ENCODE assay signal across 16 cellular contexts in the genomic region with DNA sequence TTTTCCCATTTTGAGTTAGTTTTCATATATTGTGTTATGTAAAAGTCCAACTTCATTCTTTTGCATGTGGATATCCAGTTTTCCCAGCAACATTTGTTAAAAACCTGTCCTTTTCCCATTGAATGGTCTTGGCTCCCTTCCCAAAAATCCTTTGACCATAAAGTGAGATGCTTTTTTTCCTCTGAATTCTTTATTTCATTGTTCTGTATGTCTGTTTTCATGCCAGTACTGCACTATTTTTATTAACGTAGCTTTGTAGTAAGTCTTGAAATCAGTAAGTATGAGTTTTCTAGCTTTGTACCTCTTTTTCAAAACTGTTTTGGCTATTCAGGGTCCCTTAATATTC. TPM values are rescaled to one million over a fixed set of nuclear protein-coding genes. Genes with fewer than 3 reads are reported as not detected.
DNase-seq lines count a peak whose midpoint lies in the region; ATAC-seq, FAIRE-seq and TF ChIP-seq lines count a peak whose summit lies in the region.
"Had no signal": no experiment of that assay in that cellular context is flagged by ENCODE, and none has a peak within 500 bp of the region (broad histone marks: within the 10 kb centered on the region; RNA-seq: fewer than 3 reads in every experiment).

No MANE protein-coding gene starts in this region.

- peaks cover 0 to 50% (median 19%) of the 10 kb centered on the region in 11 experiments; a peak in 19 of 22 replicates for H4K20me1 ChIP-seq in BLaER1 treated with 17β-estradiol and CSF1 and Interleukin-3, amounts not matched to agents 10 nM and 100 nM
- H4K20me1 ChIP-seq in GM23338 (replicated peaks; ENCODE audit: insufficient read depth) (peaks cover 17% of the 10 kb centered on the region; the same call in 1 of the 2 replicates), HepG2 (ENCODE audit: insufficient read depth, low read length) (peaks cover 54% of the 10 kb centered on the region)

- H3K36me3 Mint-ChIP-seq in GM23338 (ENCODE audit: low read depth): peaks cover 32% of the 10 kb centered on the region; the same call in 2 of the 3 replicates
- H3K36me3 Mint-ChIP-seq in activated T-helper 17 cell treated with anti-CD3 and anti-CD28 coated beads, Interleukin-2, amount 50 U/mL, for 72 hours (ENCODE audit: low read depth): peaks cover 7% of the 10 kb centered on the region

- peaks cover 100% of the 10 kb centered on the region for H3K79me2 ChIP-seq in GM23338 (replicated peaks; ENCODE audit: insufficient read depth)
- peaks cover 79% of the 10 kb centered on the region for H3K79me2 ChIP-seq in HepG2 (ENCODE audit: insufficient read depth, low read length)

- intact Hi-C loops in HepG2 (cut with micrococcal nuclease; ENCODE audit: unreplicated experiment): no loop called here

- POLR2A ChIA-PET in HepG2 (lab: Yijun Ruan, JAX): no interaction called here

- no peak for TF ChIP-seq RAD21 in HepG2 (CRISPR knock-in tag; IDR thresholded peaks at IDR 0.05)

- WGBS in HepG2 (ENCODE audit: low lambda C conversion rate): 94% methylated on average over 1 of the region's 1 CpG

- FAIRE-seq in HepG2 (lab: Jason Lieb, UNC): no peak
- FAIRE-seq: endothelial cell of umbilical vein had no signal

- H3K27ac Mint-ChIP-seq in GM23338: peak overlapping the region; percentile 90; the same call in 1 of the 2 replicates
- H3K27ac Mint-ChIP-seq in activated T-helper 17 cell treated with anti-CD3 and anti-CD28 coated beads, Interleukin-2, amount 50 U/mL, for 72 hours: peak overlapping the region; percentile 72

- H3F3A ChIP-seq in GM23338 (replicated peaks; ENCODE audit: low read depth): no peaks in the 10 kb centered on the region; the same call in 1 of the 2 replicates

- BruUV-seq in HepG2 (replicated peaks; lab: Mats Ljungman, UMichigan): no TSS peak

- no peak overlapping the region; a peak in 1 of 20 replicates for H3K4me3 ChIP-seq in BLaER1 treated with 17β-estradiol and CSF1 and Interleukin-3, amounts not matched to agents 10 nM and 100 nM
- H3K4me3 ChIP-seq in GM23338: peak overlapping the region; percentile 39; the same call in 1 of the 2 replicates
- no peak overlapping the region for H3K4me3 ChIP-seq in mucosa of stomach (ENCODE audit: low read length)
- no peak overlapping the region for H3K4me3 ChIP-seq in HepG2 (replicated peaks in 1 of 3; ENCODE audit: insufficient read depth in 1 of 3, low read depth in 2 of 3, low read length in 3 of 3)

- no peak overlapping the region for H2AFZ ChIP-seq in GM23338
- no peak overlapping the region for H2AFZ ChIP-seq in HepG2 (ENCODE audit: low read length)

- peak overlapping the region in 10 of 11 experiments; percentile 64 to 91 (median 74); a peak in 15 of 22 replicates for H3K4me2 ChIP-seq in BLaER1 treated with 17β-estradiol and CSF1 and Interleukin-3, amounts not matched to agents 10 nM and 100 nM
- peak overlapping the region; percentile 69 for H3K4me2 ChIP-seq in GM23338
- H3K4me2 ChIP-seq in HepG2 (ENCODE audit: low read depth, low read length): no peak overlapping the region

- H3K4me1 Mint-ChIP-seq in GM23338: peaks cover 81% of the 10 kb centered on the region
- peaks cover 75% of the 10 kb centered on the region for H3K4me1 Mint-ChIP-seq in activated T-helper 17 cell treated with anti-CD3 and anti-CD28 coated beads, Interleukin-2, amount 50 U/mL, for 72 hours

- peaks cover 3 to 24% (median 11%) of the 10 kb centered on the region in 11 experiments; a peak in 11 of 22 replicates for H3K36me3 ChIP-seq in BLaER1 treated with 17β-estradiol and CSF1 and Interleukin-3, amounts not matched to agents 10 nM and 100 nM
- H3K36me3 ChIP-seq in GM23338 (ENCODE audit: insufficient read depth): no peaks in the 10 kb centered on the region
- H3K36me3 ChIP-seq in mucosa of stomach (ENCODE audit: control insufficient read depth, insufficient read depth, low read length): no peaks in the 10 kb centered on the region
- H3K36me3 ChIP-seq in HepG2 (replicated peaks in 1 of 2; ENCODE audit: control insufficient read depth in 1 of 2, insufficient read depth in 2 of 2, low read length in 2 of 2): 0 out of 5 replicates have a peak, but pooled peaks cover 0 to 3% of the 10 kb centered on the region in 2 experiments
- H3K36me3 ChIP-seq: BE2C, breast epithelium had no signal

- TF ChIP-seq EP300 in HepG2 (IDR thresholded peaks at IDR 0.05; ENCODE audit: low read depth in 2 of 2, low read length in 2 of 2) (no peak), HepG2 (CRISPR knock-in tag; IDR thresholded peaks at IDR 0.05; ENCODE audit: borderline replicate concordance) (no peak)

- H3K27me3 ChIP-seq in BLaER1 treated with 17β-estradiol and CSF1 and Interleukin-3, amounts not matched to agents 10 nM and 100 nM: no peaks in the 10 kb centered on the region
- H3K27me3 ChIP-seq in GM23338 (ENCODE audit: insufficient read depth): no peaks in the 10 kb centered on the region
- H3K27me3 ChIP-seq in mucosa of stomach (ENCODE audit: control insufficient read depth, insufficient read depth, low read length): no peaks in the 10 kb centered on the region
- H3K27me3 ChIP-seq in HepG2 (ENCODE audit: control insufficient read depth in 1 of 2, insufficient read depth in 2 of 2, low read length in 2 of 2): no peaks in the 10 kb centered on the region
- H3K27me3 ChIP-seq: BE2C, breast epithelium had no signal

- CTCF ChIA-PET in HepG2 (lab: Yijun Ruan, JAX; ENCODE audit: low intra/inter-chr PET ratio, low total read pairs): no interaction called here

- DNase-seq in GM23338 (ENCODE audit: low spot score) (no peak), MV-4-11 (lab: John Stamatoyannopoulos, UW) (no peak), GM19238 (ENCODE audit: insufficient read length, low spot score) (no peak), HepG2 (ENCODE audit: low spot score) (no peak)
- DNase-seq in stimulated activated CD4-positive, alpha-beta T cell treated with anti-CD3 and anti-CD28 coated beads, Interleukin-1b, Interleukin-23, amount 100 ng/mL, for 48 hours: no peak
- DNase-seq: BE2C, NCI-H1417 treated with DMSO at 0.1 percent for 48 hours, NCI-H526 treated with DMSO at 0.1 percent for 48 hours, SHP77 had no signal

- TF ChIP-seq CTCF in GM23338 (conservative IDR thresholded peaks at IDR 0.05; ENCODE audit: low read depth in 2 of 2) (no peak), HepG2 (CRISPR knock-in tag; IDR thresholded peaks at IDR 0.05) (no peak)

- in situ Hi-C loops in HepG2 (cut with HindIII; ENCODE audit: extremely low pct_ligation_motif_present, low pct_unique_long_range_greater_than_20kb): no loop called here

- peak overlapping the region; percentile 32; the same call in 1 of the 3 replicates for H3K4me3 Mint-ChIP-seq in GM23338
- peak overlapping the region; percentile 74 for H3K4me3 Mint-ChIP-seq in activated T-helper 17 cell treated with anti-CD3 and anti-CD28 coated beads, Interleukin-2, amount 50 U/mL, for 72 hours

- peaks cover 27 to 40% (median 35%) of the 10 kb centered on the region in 10 experiments for H3K4me1 ChIP-seq in BLaER1 treated with 17β-estradiol and CSF1 and Interleukin-3, amounts not matched to agents 10 nM and 100 nM
- H3K4me1 ChIP-seq in GM23338 (ENCODE audit: insufficient read depth) (peaks cover 97% of the 10 kb centered on the region), mucosa of stomach (ENCODE audit: control insufficient read depth, insufficient read depth, low read length) (peaks cover 14% of the 10 kb centered on the region), HepG2 (ENCODE audit: insufficient read depth, low read length) (peaks cover 67% of the 10 kb centered on the region)
- H3K4me1 ChIP-seq: BE2C, breast epithelium had no signal

- no peak for TF ChIP-seq POLR2A in HepG2 (IDR thresholded peaks at IDR 0.05; ENCODE audit: insufficient read depth in 1 of 2, low read depth in 2 of 2, low read length in 2 of 2)

- H3K9me2 ChIP-seq in GM23338 (ENCODE audit: insufficient read depth): no peaks in the 10 kb centered on the region

- H3K9me3 Mint-ChIP-seq in GM23338: peaks cover 12% of the 10 kb centered on the region; the same call in 2 of the 3 replicates
- no peaks in the 10 kb centered on the region for H3K9me3 Mint-ChIP-seq in activated T-helper 17 cell treated with anti-CD3 and anti-CD28 coated beads, Interleukin-2, amount 50 U/mL, for 72 hours

- peaks cover 4% of the 10 kb centered on the region for H3K27me3 Mint-ChIP-seq in GM23338 (ENCODE audit: insufficient read depth, low read depth, poor library complexity)
- no peaks in the 10 kb centered on the region for H3K27me3 Mint-ChIP-seq in activated T-helper 17 cell treated with anti-CD3 and anti-CD28 coated beads, Interleukin-2, amount 50 U/mL, for 72 hours

- H3K27ac ChIP-seq in BLaER1 treated with 17β-estradiol and CSF1 and Interleukin-3, amounts not matched to agents 10 nM and 100 nM: peak overlapping the region in 1 of 11 experiments; percentile 56; a peak in 1 of 22 replicates
- H3K27ac ChIP-seq in GM23338 (ENCODE audit: low read depth) (peak overlapping the region; percentile 90), HepG2 (ENCODE audit: extremely low read length, insufficient read depth, low read length) (no peak overlapping the region)

- peaks cover 13 to 61% (median 46%) of the 10 kb centered on the region in 11 experiments; a peak in 20 of 22 replicates for H3K9me3 ChIP-seq in BLaER1 treated with 17β-estradiol and CSF1 and Interleukin-3, amounts not matched to agents 10 nM and 100 nM (replicated peaks in 1 of 11)
- H3K9me3 ChIP-seq in mucosa of stomach (ENCODE audit: control insufficient read depth, low read length): no peaks in the 10 kb centered on the region
- 0 out of 2 replicates have a peak, but pooled peaks cover 4% of the 10 kb centered on the region for H3K9me3 ChIP-seq in HepG2 (ENCODE audit: low read length)
- H3K9me3 ChIP-seq: BE2C had no signal

- no peak overlapping the region for H3K9ac ChIP-seq in BLaER1 treated with 17β-estradiol and CSF1 and Interleukin-3, amounts not matched to agents 10 nM and 100 nM
- H3K9ac ChIP-seq in mucosa of stomach (ENCODE audit: low read length) (peak overlapping the region; percentile 22), HepG2 (ENCODE audit: insufficient read depth, low read depth, low read length) (no peak overlapping the region)

- ATAC-seq in GM23338 (no peak), HepG2 (no peak)
- no peak for ATAC-seq in activated T-helper 17 cell treated with anti-CD3 and anti-CD28 coated beads, Interleukin-2, amount 50 U/mL, for 72 hours (replicated peaks)
- ATAC-seq: HCT116, sciatic nerve had no signal

RNA-seq across cellular contexts. Expression of a gene that starts 20.0 kb away (rescaled TPM):
- 203 and 261 TPM in 2 replicates for total RNA-seq in GM23338 (2014; rRNA removed; shearing (Covaris generic))
- polyA plus RNA-seq in GM23338 (2016; fragmentation: Nextera tagmentation; extraction: Ambion mirVana) (48.5 and 58.2 TPM in 2 replicates), HepG2 (2011; rRNA removed) (38.4 and 57.1 TPM in 2 replicates)
- total RNA-seq in activated T-helper 17 cell treated with anti-CD3 and anti-CD28 coated beads, Interleukin-2, amount 50 U/mL, for 72 hours: 10 to 100 TPM; 40.9 to 47.2 TPM
- 65.9 and 68.2 TPM in 2 replicates for total RNA-seq in HepG2 (2016; rRNA removed; fragmentation: Illumina TruSeq; extraction: Trizol)
- total RNA-seq in HepG2 (2016; cell fraction: cytosol; rRNA removed; fragmentation: Illumina TruSeq; extraction: Trizol; ENCODE audit: low read depth): 19.8 and 25.6 TPM in 2 replicates
- total RNA-seq in HepG2 (2016; cell fraction: insoluble cytoplasmic fraction; rRNA removed; fragmentation: Illumina TruSeq; extraction: Trizol): 62.9 and 64.3 TPM in 2 replicates
- total RNA-seq in HepG2 (2016; cell fraction: membrane; rRNA removed; fragmentation: Illumina TruSeq; extraction: Trizol): 52.3 and 53.0 TPM in 2 replicates
- total RNA-seq in HepG2 (2016; cell fraction: nucleus; rRNA removed; fragmentation: Illumina TruSeq; extraction: Trizol): 69.0 and 75.5 TPM in 2 replicates
- 20.6 and 24.8 TPM in 2 replicates for polyA plus RNA-seq in HepG2 (2011; cell fraction: cytosol; rRNA removed)
- polyA plus RNA-seq in HepG2 (2011; cell fraction: nucleus; rRNA removed): 23.4 and 24.2 TPM in 2 replicates
- 55.8 and 60.8 TPM in 2 replicates for polyA plus RNA-seq in HepG2 (2012)
- polyA plus RNA-seq in HepG2 (2016; cell fraction: cytosol; fragmentation: Illumina TruSeq; extraction: Trizol; ENCODE audit: low read depth): 8.4 and 10.0 TPM in 2 replicates
- 47.9 and 50.9 TPM in 2 replicates for polyA plus RNA-seq in HepG2 (2016; cell fraction: insoluble cytoplasmic fraction; fragmentation: Illumina TruSeq; extraction: Trizol; ENCODE audit: low read depth)
- 20.8 and 22.4 TPM in 2 replicates for polyA plus RNA-seq in HepG2 (2016; cell fraction: membrane; fragmentation: Illumina TruSeq; extraction: Trizol; ENCODE audit: low read depth)
- polyA plus RNA-seq in HepG2 (2016; cell fraction: nucleus; fragmentation: Illumina TruSeq; extraction: Trizol; ENCODE audit: insufficient read depth, low read depth): 84.6 and 86.9 TPM in 2 replicates
- 3.2 and 24.2 TPM in 2 replicates for polyA minus RNA-seq in HepG2 (2011; rRNA and poly(A)+ RNA removed; ENCODE audit: low replicate concordance)
- polyA minus RNA-seq in HepG2 (2011; cell fraction: cytosol; rRNA and poly(A)+ RNA removed): 58.8 and 63.4 TPM in 2 replicates
- 176 and 229 TPM in 2 replicates for polyA minus RNA-seq in HepG2 (2011; cell fraction: nucleus; rRNA and poly(A)+ RNA removed)
